ENCODE assay signal across 21 cellular contexts in the genomic region with DNA sequence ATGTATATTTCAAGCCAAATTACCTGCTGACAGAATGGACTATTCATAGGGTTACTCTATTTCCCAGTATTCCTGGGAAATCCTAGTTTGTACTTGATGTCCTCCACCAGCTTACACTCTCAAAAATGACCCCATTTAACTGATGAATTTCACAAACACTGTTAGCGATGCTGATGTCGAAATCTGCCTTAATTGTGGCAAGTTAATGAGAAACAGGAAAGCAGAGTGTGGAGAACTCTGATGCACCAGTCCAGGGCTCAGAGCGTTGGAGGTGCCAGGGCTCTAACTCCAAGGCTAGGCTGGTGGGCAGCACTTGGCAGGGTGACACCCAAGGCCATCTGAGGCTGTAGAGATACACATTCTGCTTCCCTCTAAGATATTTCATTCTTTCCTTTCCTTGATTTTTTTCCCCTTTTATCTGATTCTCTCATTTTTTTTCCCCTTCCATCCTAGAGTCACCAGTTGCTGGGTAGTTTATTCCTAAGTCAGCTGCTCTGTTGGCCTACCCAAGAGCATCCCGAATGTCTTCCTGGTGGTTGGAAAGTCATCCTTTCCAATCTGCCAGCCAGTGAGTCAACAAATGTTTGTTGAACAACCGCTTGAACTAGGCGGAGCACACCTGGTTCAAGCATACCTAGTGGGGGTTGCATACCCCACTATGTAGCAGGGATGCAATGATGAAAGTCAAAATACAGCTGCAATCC.
DNase-seq lines count a peak whose midpoint lies in the region; ATAC-seq, FAIRE-seq and TF ChIP-seq lines count a peak whose summit lies in the region.
"Had no signal": no experiment of that assay in that cellular context is flagged by ENCODE, and none has a peak within 500 bp of the region (broad histone marks: within the 10 kb centered on the region; RNA-seq: fewer than 3 reads in every experiment).

No MANE protein-coding gene starts in this region.

- CTCF ChIA-PET in HepG2 (lab: Yijun Ruan, JAX; ENCODE audit: low intra/inter-chr PET ratio, low total read pairs), result no interaction called here

- H3K4me1 ChIP-seq in HepG2 (ENCODE audit: insufficient read depth, low read length), result peaks cover 8% of the 10 kb centered on the region
- H3K4me1 ChIP-seq: BE2C had no signal

- 9% methylated on average over 5 of the region's 6 CpGs for WGBS in HepG2 (ENCODE audit: low lambda C conversion rate)

- H3K79me2 ChIP-seq in HepG2 (ENCODE audit: insufficient read depth, low read length), result no peaks in the 10 kb centered on the region

- no peak overlapping the region for H3K4me3 ChIP-seq in bronchial epithelial cell (ENCODE audit: low read depth, low read length)
- no peak overlapping the region for H3K4me3 ChIP-seq in HepG2 (replicated peaks in 1 of 3; ENCODE audit: insufficient read depth in 1 of 3, low read depth in 2 of 3, low read length in 3 of 3)
- H3K4me3 ChIP-seq: GM12878 had no signal

- no peak for ATAC-seq in HepG2
- no peak for ATAC-seq in GM18511 (IDR thresholded peaks at IDR 0.05; ENCODE audit: unreplicated experiment)
- no peak for ATAC-seq in GM21786 (IDR thresholded peaks at IDR 0.05; ENCODE audit: unreplicated experiment)
- ATAC-seq: GM12878 had no signal

- no peak for FAIRE-seq in bronchial epithelial cell (lab: Jason Lieb, UNC)
- FAIRE-seq in HepG2 (lab: Jason Lieb, UNC), result no peak
- FAIRE-seq: D721Med, G401.6, GM12878 had no signal

- TF ChIP-seq EP300 in HepG2 (IDR thresholded peaks at IDR 0.05; ENCODE audit: low read depth in 2 of 2, low read length in 2 of 2), result no peak
- no peak for TF ChIP-seq EP300 in HepG2 (CRISPR knock-in tag; IDR thresholded peaks at IDR 0.05; ENCODE audit: borderline replicate concordance)

- no peak overlapping the region for H3K9ac ChIP-seq in HepG2 (ENCODE audit: insufficient read depth, low read depth, low read length)
- H3K9ac ChIP-seq: KMS-11 had no signal

- H3K27me3 ChIP-seq in bronchial epithelial cell (ENCODE audit: control insufficient read depth, insufficient read depth, low read length) (no peaks in the 10 kb centered on the region), HepG2 (ENCODE audit: control insufficient read depth in 1 of 2, insufficient read depth in 2 of 2, low read length in 2 of 2) (no peaks in the 10 kb centered on the region)
- H3K27me3 ChIP-seq: BE2C had no signal

- no TSS peak for BruUV-seq in HepG2 (replicated peaks; lab: Mats Ljungman, UMichigan)

- no peak for TF ChIP-seq CTCF in bronchial epithelial cell (IDR thresholded peaks at IDR 0.05; ENCODE audit: insufficient read depth, low read length, severe bottlenecking)
- no peak for TF ChIP-seq CTCF in HepG2 (CRISPR knock-in tag; IDR thresholded peaks at IDR 0.05)

- TF ChIP-seq RAD21 in HepG2 (CRISPR knock-in tag; IDR thresholded peaks at IDR 0.05), result no peak

- DNase-seq in Ammon's horn (ENCODE audit: low spot score), result peak; percentile 17
- peak; percentile 49 for DNase-seq in NOMO-1 treated with DMSO at 0.1 percent for 48 hours (lab: John Stamatoyannopoulos, UW; ENCODE audit: unreplicated experiment)
- DNase-seq in bronchial epithelial cell (ENCODE audit: low read depth), result peak; percentile 12
- DNase-seq in HepG2 (ENCODE audit: low spot score), result no peak
- DNase-seq in MV-4-11 (lab: John Stamatoyannopoulos, UW), result no peak
- DNase-seq: ACHN; BE2C; CD4-positive, alpha-beta T cell; DND-41; NCI-H1092; NCI-H146; NCI-H2081; NCI-H510A; SW 1271 had no signal

- H3K9me3 ChIP-seq in HepG2 (ENCODE audit: low read length), result no peaks in the 10 kb centered on the region
- H3K9me3 ChIP-seq: BE2C had no signal

- H3K27ac ChIP-seq in HepG2 (ENCODE audit: extremely low read length, insufficient read depth, low read length), result no peak overlapping the region
- H3K27ac ChIP-seq: KMS-11, RWPE1 had no signal

- H3K36me3 ChIP-seq in bronchial epithelial cell (ENCODE audit: control insufficient read depth, insufficient read depth, low read length) (no peaks in the 10 kb centered on the region), HepG2 (replicated peaks in 1 of 2; ENCODE audit: control insufficient read depth in 1 of 2, insufficient read depth in 2 of 2, low read length in 2 of 2) (no peaks in the 10 kb centered on the region)
- H3K36me3 ChIP-seq: BE2C had no signal

- H2AFZ ChIP-seq in HepG2 (ENCODE audit: low read length), result no peak overlapping the region

- no peak overlapping the region for H3K4me2 ChIP-seq in HepG2 (ENCODE audit: low read depth, low read length)
- H3K4me2 ChIP-seq: KMS-11 had no signal

- intact Hi-C loops in HepG2 (cut with micrococcal nuclease; ENCODE audit: unreplicated experiment), result no loop called here

- TF ChIP-seq POLR2A in HepG2 (IDR thresholded peaks at IDR 0.05; ENCODE audit: insufficient read depth in 1 of 2, low read depth in 2 of 2, low read length in 2 of 2), result no peak

- in situ Hi-C loops in HepG2 (cut with HindIII; ENCODE audit: extremely low pct_ligation_motif_present, low pct_unique_long_range_greater_than_20kb), result no loop called here

- POLR2A ChIA-PET in HepG2 (lab: Yijun Ruan, JAX), result interaction anchor here (0.6 kb wide), 1 partner anchor 22 kb away, joined by 3 read pairs; no protein-coding TSS in a partner anchor

- no peaks in the 10 kb centered on the region for H4K20me1 ChIP-seq in HepG2 (ENCODE audit: insufficient read depth, low read length)

TF ChIP-seq in HepG2, 621 proteins besides CTCF, POLR2A, EP300 and RAD21:
- peak; percentile 96 for TF ChIP-seq RFX5 (IDR thresholded peaks at IDR 0.05; ENCODE audit: low read depth, low read length)
- TF ChIP-seq, protein P1, sequence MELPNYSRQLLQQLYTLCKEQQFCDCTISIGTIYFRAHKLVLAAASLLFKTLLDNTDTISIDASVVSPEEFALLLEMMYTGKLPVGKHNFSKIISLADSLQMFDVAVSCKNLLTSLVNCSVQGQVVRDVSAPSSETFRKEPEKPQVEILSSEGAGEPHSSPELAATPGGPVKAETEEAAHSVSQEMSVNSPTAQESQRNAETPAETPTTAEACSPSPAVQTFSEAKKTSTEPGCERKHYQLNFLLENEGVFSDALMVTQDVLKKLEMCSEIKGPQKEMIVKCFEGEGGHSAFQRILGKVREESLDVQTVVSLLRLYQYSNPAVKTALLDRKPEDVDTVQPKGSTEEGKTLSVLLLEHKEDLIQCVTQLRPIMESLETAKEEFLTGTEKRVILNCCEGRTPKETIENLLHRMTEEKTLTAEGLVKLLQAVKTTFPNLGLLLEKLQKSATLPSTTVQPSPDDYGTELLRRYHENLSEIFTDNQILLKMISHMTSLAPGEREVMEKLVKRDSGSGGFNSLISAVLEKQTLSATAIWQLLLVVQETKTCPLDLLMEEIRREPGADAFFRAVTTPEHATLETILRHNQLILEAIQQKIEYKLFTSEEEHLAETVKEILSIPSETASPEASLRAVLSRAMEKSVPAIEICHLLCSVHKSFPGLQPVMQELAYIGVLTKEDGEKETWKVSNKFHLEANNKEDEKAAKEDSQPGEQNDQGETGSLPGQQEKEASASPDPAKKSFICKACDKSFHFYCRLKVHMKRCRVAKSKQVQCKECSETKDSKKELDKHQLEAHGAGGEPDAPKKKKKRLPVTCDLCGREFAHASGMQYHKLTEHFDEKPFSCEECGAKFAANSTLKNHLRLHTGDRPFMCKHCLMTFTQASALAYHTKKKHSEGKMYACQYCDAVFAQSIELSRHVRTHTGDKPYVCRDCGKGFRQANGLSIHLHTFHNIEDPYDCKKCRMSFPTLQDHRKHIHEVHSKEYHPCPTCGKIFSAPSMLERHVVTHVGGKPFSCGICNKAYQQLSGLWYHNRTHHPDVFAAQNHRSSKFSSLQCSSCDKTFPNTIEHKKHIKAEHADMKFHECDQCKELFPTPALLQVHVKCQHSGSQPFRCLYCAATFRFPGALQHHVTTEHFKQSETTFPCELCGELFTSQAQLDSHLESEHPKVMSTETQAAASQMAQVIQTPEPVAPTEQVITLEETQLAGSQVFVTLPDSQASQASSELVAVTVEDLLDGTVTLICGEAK (IDR thresholded peaks at IDR 0.05), result no peak
- TF ChIP-seq, protein P1 (CRISPR knock-in tag; IDR thresholded peaks at IDR 0.05), result no peak

Comparison
In these comparisons a context has a peak if more than half of its experiments do, and no peak if none do; other contexts are left out.
1. DNase-seq: peak in Ammon's horn (single experiment), NOMO-1 treated with DMSO at 0.1 percent for 48 hours (single experiment) and bronchial epithelial cell (single experiment); none in HepG2 (single experiment) and MV-4-11 (single experiment).